Comparison of ENCODE assay signal across 11 cellular contexts in the genomic region with DNA sequence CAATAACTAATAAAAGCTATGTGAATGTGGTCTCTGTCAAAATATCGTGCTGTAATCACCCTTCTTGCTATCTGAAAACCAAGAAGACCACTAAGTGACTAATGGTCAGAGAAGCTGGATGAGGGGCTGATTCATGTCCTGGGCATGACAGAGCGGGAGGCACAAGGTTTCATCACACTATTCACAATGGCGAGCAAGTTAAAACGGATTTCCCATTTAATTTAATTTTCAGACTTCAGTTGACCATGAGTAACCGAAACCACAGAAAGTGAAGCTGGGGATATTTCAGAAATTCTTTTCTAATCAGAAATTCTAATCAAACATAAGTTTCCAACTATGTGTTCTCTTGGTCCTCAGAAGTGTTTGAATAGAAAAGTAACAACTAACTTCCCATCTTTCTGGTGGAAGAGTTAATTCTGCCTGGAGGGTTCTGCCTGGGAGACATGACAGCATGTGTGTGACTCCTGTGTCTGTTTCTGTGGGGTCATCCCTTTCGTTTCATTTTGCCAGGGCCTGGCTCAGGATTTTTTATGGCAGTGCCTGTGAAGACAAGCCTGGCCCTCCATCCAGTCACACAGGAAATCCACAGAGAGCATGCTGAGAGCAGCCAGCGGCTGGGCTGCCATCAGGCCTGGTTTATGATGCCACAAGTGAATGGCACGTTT.
DNase-seq lines count a peak whose midpoint lies in the region; ATAC-seq, FAIRE-seq and TF ChIP-seq lines count a peak whose summit lies in the region.
"Had no signal": no experiment of that assay in that cellular context is flagged by ENCODE, and none has a peak within 500 bp of the region (broad histone marks: within the 10 kb centered on the region; RNA-seq: fewer than 3 reads in every experiment).

No MANE protein-coding gene starts in this region.

- H3K36me3 ChIP-seq in osteoblast (ENCODE audit: insufficient read depth, low read length) = peaks cover 19% of the 10 kb centered on the region
- peaks cover 0 to 58% (median 0%) of the 10 kb centered on the region in 3 experiments for H3K36me3 ChIP-seq in naive thymus-derived CD4-positive, alpha-beta T cell (ENCODE audit: control insufficient read depth in 2 of 3, insufficient read depth in 3 of 3, low read length in 3 of 3)

- intact Hi-C loops in naive thymus-derived CD4-positive, alpha-beta T cell (cut with micrococcal nuclease) = no loop called here

- no peaks in the 10 kb centered on the region for H4K20me1 ChIP-seq in osteoblast (ENCODE audit: insufficient read depth, low read length)

- H3K79me2 ChIP-seq in osteoblast (ENCODE audit: insufficient read depth, low read length) = no peaks in the 10 kb centered on the region

- no peak for TF ChIP-seq CTCF in epithelial cell of proximal tubule (conservative IDR thresholded peaks at IDR 0.05; ENCODE audit: low read depth, low read length)
- TF ChIP-seq CTCF in osteoblast (IDR thresholded peaks at IDR 0.05; ENCODE audit: extremely low read depth, low read depth, low read length) = no peak

- peak overlapping the region in 3 of 9 donors; percentile 32 to 50 (median 47) for H3K27ac Mint-ChIP-seq in naive thymus-derived CD4-positive, alpha-beta T cell

- ATAC-seq in HG03457 (IDR thresholded peaks at IDR 0.05; ENCODE audit: unreplicated experiment) (no peak), GM21576 (IDR thresholded peaks at IDR 0.05; ENCODE audit: unreplicated experiment) (no peak)
- no peak for ATAC-seq in naive thymus-derived CD4-positive, alpha-beta T cell

- H3K4me3 ChIP-seq in epithelial cell of proximal tubule (ENCODE audit: low read depth, low read length) (no peak overlapping the region), osteoblast (ENCODE audit: insufficient read depth, low read length) (peak overlapping the region; percentile 3)
- H3K4me3 ChIP-seq in naive thymus-derived CD4-positive, alpha-beta T cell (ENCODE audit: low read length) = no peak overlapping the region

- peaks cover 32% of the 10 kb centered on the region for H3K4me1 ChIP-seq in osteoblast (ENCODE audit: insufficient read depth, low read length)
- H3K4me1 ChIP-seq in naive thymus-derived CD4-positive, alpha-beta T cell (ENCODE audit: control insufficient read depth in 2 of 2, insufficient read depth in 2 of 2, low read length in 2 of 2) = no peaks in the 10 kb centered on the region

- H3K27me3 Mint-ChIP-seq in naive thymus-derived CD4-positive, alpha-beta T cell = peaks cover 0 to 2% (median 0%) of the 10 kb centered on the region in 5 donors

- POLR2A ChIA-PET in naive thymus-derived CD4-positive, alpha-beta T cell (lab: Charles Lee) = no interaction called here

- H3K9me3 Mint-ChIP-seq in naive thymus-derived CD4-positive, alpha-beta T cell = peaks cover 0 to 13% (median 6%) of the 10 kb centered on the region in 11 donors

- H3K9me3 ChIP-seq in osteoblast (ENCODE audit: low read depth, low read length) = no peaks in the 10 kb centered on the region
- H3K9me3 ChIP-seq in naive thymus-derived CD4-positive, alpha-beta T cell (ENCODE audit: control insufficient read depth in 2 of 3, low read length in 3 of 3) = no peaks in the 10 kb centered on the region

- no peak for FAIRE-seq in GM19239 (lab: Jason Lieb, UNC)
- FAIRE-seq: small intestine had no signal

- H3K27me3 ChIP-seq in osteoblast (ENCODE audit: insufficient read depth, low read length) = no peaks in the 10 kb centered on the region
- H3K27me3 ChIP-seq in naive thymus-derived CD4-positive, alpha-beta T cell (ENCODE audit: control insufficient read depth in 2 of 2, insufficient read depth in 2 of 2, low read length in 2 of 2) = no peaks in the 10 kb centered on the region

- peak overlapping the region; percentile 73 for H3K4me2 ChIP-seq in osteoblast (ENCODE audit: insufficient read depth, low read length)

- H2AFZ ChIP-seq in osteoblast (ENCODE audit: low read length) = peak overlapping the region; percentile 43

- peak; percentile 83 for DNase-seq in GM04503 (ENCODE audit: low read depth)
- peak; percentile 97 for DNase-seq in RPMI7951 (ENCODE audit: low read depth)
- peak; percentile 59 for DNase-seq in epithelial cell of proximal tubule (ENCODE audit: low read depth)
- DNase-seq in osteoblast (ENCODE audit: insufficient read length, low spot score, missing footprints) = peak; percentile 94
- DNase-seq in GM19239 (ENCODE audit: insufficient read length, low spot score) = no peak
- no peak for DNase-seq in naive thymus-derived CD4-positive, alpha-beta T cell
- DNase-seq: effector CD4-positive, alpha-beta T cell; NCI-H446 treated with DMSO at 0.1 percent for 48 hours; small intestine had no signal

- H3K4me3 Mint-ChIP-seq in naive thymus-derived CD4-positive, alpha-beta T cell = no peak overlapping the region

- CTCF ChIA-PET in naive thymus-derived CD4-positive, alpha-beta T cell (lab: Charles Lee) = no interaction called here

- H3K4me1 Mint-ChIP-seq in naive thymus-derived CD4-positive, alpha-beta T cell = peaks cover 0 to 21% (median 0%) of the 10 kb centered on the region in 7 donors

- H3K27ac ChIP-seq in osteoblast (ENCODE audit: low read depth, low read length) = peak overlapping the region; percentile 93
- no peak overlapping the region for H3K27ac ChIP-seq in naive thymus-derived CD4-positive, alpha-beta T cell (ENCODE audit: low read depth, low read length)

- H3K36me3 Mint-ChIP-seq in naive thymus-derived CD4-positive, alpha-beta T cell = peaks cover 8 to 60% (median 35%) of the 10 kb centered on the region in 5 donors

Comparison
In these comparisons a context has a peak if more than half of its experiments do, and no peak if none do; other contexts are left out.
1. DNase-seq: peak in GM04503 (single experiment), RPMI7951 (single experiment), epithelial cell of proximal tubule (single experiment) and osteoblast (single experiment); none in GM19239 (single experiment) and naive thymus-derived CD4-positive, alpha-beta T cell (0 of 9).